Comparison of ENCODE assay signal across 1 cellular context in the genomic region with DNA sequence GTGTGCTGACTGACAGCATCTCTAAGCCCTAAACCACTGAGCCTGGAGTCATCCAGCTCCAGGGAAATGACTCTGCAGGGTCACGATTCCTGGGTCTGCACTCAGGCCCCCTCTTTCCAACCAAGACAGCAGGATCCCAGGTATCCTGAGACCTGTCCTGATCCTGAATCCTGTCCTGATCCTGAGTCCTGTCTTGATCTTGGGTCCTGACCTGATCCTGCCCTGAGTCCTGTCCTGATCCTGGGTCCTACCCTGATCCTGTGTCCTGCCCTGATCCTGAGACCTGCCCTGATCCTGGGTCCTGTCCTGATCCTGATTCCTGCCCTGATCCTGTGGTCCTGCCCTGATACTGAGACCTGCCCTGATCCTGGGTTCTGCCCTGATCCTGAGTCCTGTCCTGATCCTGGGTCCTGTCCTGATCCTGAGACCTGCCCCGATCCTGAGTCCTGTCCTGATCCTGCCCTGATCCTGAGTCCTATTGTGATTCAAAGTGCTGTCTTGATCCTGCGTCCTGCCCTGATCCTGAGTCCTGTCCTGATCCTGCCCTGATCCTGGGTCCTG.
A peak's percentile ranks its signal among the peaks of the same experiment; 100 is the strongest.
TF ChIP-seq lines count a peak whose summit lies in the region.

No MANE protein-coding gene starts in this region.

TF ChIP-seq in HepG2, 621 proteins besides CTCF, POLR2A, EP300 and RAD21:
- TF ChIP-seq ZNF446 (CRISPR knock-in tag; IDR thresholded peaks at IDR 0.05) (peak; percentile 51; the same call in 1 of the 2 replicates), ZNF660 (CRISPR knock-in tag; IDR thresholded peaks at IDR 0.05; ENCODE audit: borderline replicate concordance, low read depth) (no peak), ZNF556 (CRISPR knock-in tag; IDR thresholded peaks at IDR 0.05; ENCODE audit: borderline replicate concordance) (no peak), HOXA7 (CRISPR knock-in tag; IDR thresholded peaks at IDR 0.05) (no peak)
